Comparison of ENCODE assay signal across 29 cellular contexts in the genomic region with DNA sequence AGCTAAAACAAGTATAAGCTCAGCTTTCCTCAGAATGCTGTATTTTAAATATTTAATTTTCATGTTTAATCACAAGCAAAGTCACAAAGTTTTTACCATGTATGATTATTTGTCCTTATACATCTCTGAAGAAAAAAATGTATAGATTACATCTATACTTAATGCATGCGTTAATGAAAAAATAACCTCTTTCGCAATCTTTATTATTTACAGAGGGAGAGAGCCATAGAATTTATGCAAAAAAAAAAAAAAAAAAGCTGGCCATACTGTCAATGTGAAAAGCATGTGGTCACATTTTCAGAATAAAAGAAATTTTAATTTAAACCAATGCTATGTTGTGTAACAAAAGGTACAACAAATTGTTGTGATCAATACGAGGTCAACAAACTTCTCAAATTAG.
"Had no signal": no experiment of that assay in that cellular context is flagged by ENCODE, and none has a peak within 500 bp of the region (broad histone marks: within the 10 kb centered on the region; RNA-seq: fewer than 3 reads in every experiment).

No MANE protein-coding gene starts in this region.

- H3K4me1 Mint-ChIP-seq: stimulated activated memory B cell treated with anti-CD40 and anti-IgM and Interleukin-4, amounts not matched to agents 10 μg/mL and 1 μg/mL and 100 μg/mL, for 72 hours; stimulated activated naive B cell treated with anti-CD40 and anti-IgM and Interleukin-4, amounts not matched to agents 10 μg/mL and 1 μg/mL and 100 μg/mL, for 72 hours; stimulated activated naive CD8-positive, alpha-beta T cell treated with anti-CD3 and anti-CD28 coated beads, Interleukin-15, amount 100 ng/mL, for 72 hours had no signal

- H3K4me3 ChIP-seq: stomach, suprapubic skin, testis, thoracic aorta, thyroid gland, tibial artery, tibial nerve, transverse colon, upper lobe of left lung, upper lobe of right lung, uterus, vagina had no signal

- FAIRE-seq: urothelium cell line had no signal

- H3K4me3 Mint-ChIP-seq: stimulated activated effector memory CD8-positive, alpha-beta T cell treated with anti-CD3 and anti-CD28 coated beads, Interleukin-12 subunit alpha, Interleukin-12 subunit beta, amount 100 ng/mL, for 72 hours; stimulated activated memory B cell treated with anti-CD40 and anti-IgM and Interleukin-4, amounts not matched to agents 10 μg/mL and 1 μg/mL and 100 μg/mL, for 72 hours; stimulated activated naive B cell treated with anti-CD40 and anti-IgM and Interleukin-4, amounts not matched to agents 10 μg/mL and 1 μg/mL and 100 μg/mL, for 72 hours; stimulated activated naive CD8-positive, alpha-beta T cell treated with anti-CD3 and anti-CD28 coated beads, Interleukin-15, amount 100 ng/mL, for 72 hours; stimulated activated naive CD8-positive, alpha-beta T cell treated with anti-CD3 and anti-CD28 coated beads, Interleukin-15, Interleukin-2, amounts not matched to agents 100 ng/mL and 50 ng/mL, for 24 hours; type B pancreatic cell had no signal

- ATAC-seq: stimulated activated effector memory CD8-positive, alpha-beta T cell treated with anti-CD3 and anti-CD28 coated beads, Interleukin-12 subunit alpha, Interleukin-12 subunit beta, amount 100 ng/mL, for 72 hours; stimulated activated memory B cell treated with anti-CD40 and anti-IgM and Interleukin-4, amounts not matched to agents 10 μg/mL and 1 μg/mL and 100 μg/mL, for 72 hours; stimulated activated naive B cell treated with anti-CD40 and anti-IgM and Interleukin-4, amounts not matched to agents 10 μg/mL and 1 μg/mL and 100 μg/mL, for 72 hours; stimulated activated naive CD8-positive, alpha-beta T cell treated with anti-CD3 and anti-CD28 coated beads, Interleukin-15, amount 100 ng/mL, for 72 hours; stimulated activated naive CD8-positive, alpha-beta T cell treated with anti-CD3 and anti-CD28 coated beads, Interleukin-15, Interleukin-2, amounts not matched to agents 100 U/mL and 50 U/mL, for 24 hours; upper lobe of right lung had no signal

- DNase-seq: stimulated activated CD4-positive, alpha-beta T cell treated with anti-CD3 and anti-CD28 coated beads, Interleukin-2, amount 100 ng/mL, for 48 hours; stimulated activated CD4-positive, alpha-beta T cell treated with anti-CD3 and anti-CD28 coated beads, Interleukin-4, amount 100 ng/mL, for 1 hour; stimulated activated CD4-positive, alpha-beta T cell treated with anti-CD3 and anti-CD28 coated beads, Interleukin-4, amount 100 ng/mL, for 24 hours; stimulated activated CD4-positive, alpha-beta T cell treated with anti-CD3 and anti-CD28 coated beads, Interleukin-4, amount 100 ng/mL, for 4 hours; stimulated activated CD8-positive, alpha-beta memory T cell treated with anti-CD3 and anti-CD28 coated beads, Interleukin-4, amount 100 ng/mL, for 48 hours; stimulated activated naive B cell treated with anti-CD40 and anti-IgM and Interleukin-4, amounts not matched to agents 10 μg/mL and 1 μg/mL and 100 μg/mL, for 72 hours; stimulated activated naive CD4-positive, alpha-beta T cell; stimulated activated naive CD4-positive, alpha-beta T cell treated with Interleukin-2 at 50 U/mL for 16 hours; stimulated activated naive CD8-positive, alpha-beta T cell treated with anti-CD3 and anti-CD28 coated beads, Interleukin-15, amount 100 ng/mL, for 72 hours; stimulated activated naive CD8-positive, alpha-beta T cell treated with anti-CD3 and anti-CD28 coated beads, Interleukin-15, Interleukin-2, amounts not matched to agents 100 U/mL and 50 U/mL, for 24 hours; stomach; substantia nigra; testis; thyroid gland; tibial artery; transverse colon; trophoblast cell; upper lobe of left lung; upper lobe of right lung; uterus had no signal

- H3K36me3 ChIP-seq: stomach, suprapubic skin, thoracic aorta, thyroid gland, tibial artery, tibial nerve, transverse colon, upper lobe of left lung, upper lobe of right lung, uterus, vagina had no signal

- H3K36me3 Mint-ChIP-seq: stimulated activated effector memory CD8-positive, alpha-beta T cell treated with anti-CD3 and anti-CD28 coated beads, Interleukin-12 subunit alpha, Interleukin-12 subunit beta, amount 100 ng/mL, for 72 hours; stimulated activated memory B cell treated with anti-CD40 and anti-IgM and Interleukin-4, amounts not matched to agents 10 μg/mL and 1 μg/mL and 100 μg/mL, for 72 hours; stimulated activated naive B cell treated with anti-CD40 and anti-IgM and Interleukin-4, amounts not matched to agents 10 μg/mL and 1 μg/mL and 100 μg/mL, for 72 hours; type B pancreatic cell had no signal

- H3K27ac ChIP-seq: stomach, suprapubic skin, testis, thoracic aorta, thyroid gland, tibial artery, tibial nerve, transverse colon, upper lobe of left lung, upper lobe of right lung, uterus, vagina had no signal

- H3K9me3 Mint-ChIP-seq: stimulated activated effector memory CD8-positive, alpha-beta T cell treated with anti-CD3 and anti-CD28 coated beads, Interleukin-12 subunit alpha, Interleukin-12 subunit beta, amount 100 ng/mL, for 72 hours; stimulated activated memory B cell treated with anti-CD40 and anti-IgM and Interleukin-4, amounts not matched to agents 10 μg/mL and 1 μg/mL and 100 μg/mL, for 72 hours; stimulated activated naive B cell treated with anti-CD40 and anti-IgM and Interleukin-4, amounts not matched to agents 10 μg/mL and 1 μg/mL and 100 μg/mL, for 72 hours; stimulated activated naive CD8-positive, alpha-beta T cell treated with anti-CD3 and anti-CD28 coated beads, Interleukin-15, amount 100 ng/mL, for 72 hours; stimulated activated naive CD8-positive, alpha-beta T cell treated with anti-CD3 and anti-CD28 coated beads, Interleukin-15, Interleukin-2, amounts not matched to agents 100 ng/mL and 50 ng/mL, for 24 hours; type B pancreatic cell had no signal

- H3K27ac Mint-ChIP-seq: stimulated activated effector memory CD8-positive, alpha-beta T cell treated with anti-CD3 and anti-CD28 coated beads, Interleukin-12 subunit alpha, Interleukin-12 subunit beta, amount 100 ng/mL, for 72 hours; stimulated activated memory B cell treated with anti-CD40 and anti-IgM and Interleukin-4, amounts not matched to agents 10 μg/mL and 1 μg/mL and 100 μg/mL, for 72 hours; stimulated activated naive B cell treated with anti-CD40 and anti-IgM and Interleukin-4, amounts not matched to agents 10 μg/mL and 1 μg/mL and 100 μg/mL, for 72 hours; stimulated activated naive CD8-positive, alpha-beta T cell treated with anti-CD3 and anti-CD28 coated beads, Interleukin-15, amount 100 ng/mL, for 72 hours; stimulated activated naive CD8-positive, alpha-beta T cell treated with anti-CD3 and anti-CD28 coated beads, Interleukin-15, Interleukin-2, amounts not matched to agents 100 ng/mL and 50 ng/mL, for 24 hours; type B pancreatic cell had no signal

- H3K27me3 ChIP-seq: stomach, suprapubic skin, testis, thyroid gland, tibial artery, tibial nerve, transverse colon, upper lobe of left lung, upper lobe of right lung, uterus, vagina had no signal

- H3K4me1 ChIP-seq: suprapubic skin, testis, tibial artery, tibial nerve, transverse colon, upper lobe of left lung, upper lobe of right lung, vagina had no signal

- H3K27me3 Mint-ChIP-seq: stimulated activated memory B cell treated with anti-CD40 and anti-IgM and Interleukin-4, amounts not matched to agents 10 μg/mL and 1 μg/mL and 100 μg/mL, for 72 hours; stimulated activated naive B cell treated with anti-CD40 and anti-IgM and Interleukin-4, amounts not matched to agents 10 μg/mL and 1 μg/mL and 100 μg/mL, for 72 hours; stimulated activated naive CD8-positive, alpha-beta T cell treated with anti-CD3 and anti-CD28 coated beads, Interleukin-15, amount 100 ng/mL, for 72 hours; stimulated activated naive CD8-positive, alpha-beta T cell treated with anti-CD3 and anti-CD28 coated beads, Interleukin-15, Interleukin-2, amounts not matched to agents 100 ng/mL and 50 ng/mL, for 24 hours; type B pancreatic cell had no signal

- H3K9me3 ChIP-seq: stomach, suprapubic skin, testis, thoracic aorta, thyroid gland, tibial artery, tibial nerve, transverse colon, upper lobe of left lung, upper lobe of right lung, uterus, vagina had no signal
